ENCODE assay signal across 17 cellular contexts in the genomic region with DNA sequence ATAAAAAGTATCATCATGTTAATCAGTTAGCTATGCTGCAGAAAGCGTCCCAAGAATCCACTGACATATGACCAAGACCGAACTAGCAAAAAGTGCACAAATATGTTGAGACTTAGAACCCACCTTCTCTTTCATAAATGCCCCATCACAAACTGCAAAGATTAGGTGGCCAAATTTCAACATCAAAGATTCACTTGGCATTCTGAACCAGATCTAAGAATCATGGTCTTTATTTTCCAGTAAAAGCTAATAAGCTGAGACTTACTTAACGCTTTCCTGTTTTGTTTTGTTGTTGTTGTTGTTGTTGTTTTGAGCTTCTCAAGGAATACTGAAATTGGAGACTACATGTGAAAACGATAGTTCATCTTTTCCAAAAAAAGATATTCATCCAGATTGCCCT.
"Had no signal": no experiment of that assay in that cellular context is flagged by ENCODE, and none has a peak within 500 bp of the region (broad histone marks: within the 10 kb centered on the region; RNA-seq: fewer than 3 reads in every experiment).

No MANE protein-coding gene starts in this region.

- DNase-seq: activated CD4-positive, alpha-beta memory T cell treated with anti-CD3 and anti-CD28 coated beads, Interleukin-2, amount 10 ng/mL, durations not matched to agents 7 days and 5 days; activated effector memory CD4-positive, alpha-beta T cell treated with anti-CD3 and anti-CD28 coated beads, Interleukin-2, amount 50 U/mL, for 16 hours; activated T-cell treated with anti-CD3 and anti-CD28 coated beads, Interleukin-2, amount 50 U/mL, for 24 hours; central memory CD4-positive, alpha-beta T cell; effector memory CD4-positive, alpha-beta T cell; foreskin keratinocyte; left colon; natural killer cell; SK-N-SH; stimulated activated CD4-positive, alpha-beta T cell treated with anti-CD3 and anti-CD28 coated beads, Interleukin-2, amount 100 ng/mL, for 48 hours; T-cell; T1000; upper lobe of left lung had no signal

- H3K4me1 ChIP-seq: foreskin keratinocyte had no signal

- H3K4me3 ChIP-seq: lung, upper lobe of left lung had no signal

- H3K9me3 ChIP-seq: neutrophil, SK-N-SH, upper lobe of left lung had no signal

- H3K4me1 Mint-ChIP-seq: activated CD4-positive, alpha-beta memory T cell treated with anti-CD3 and anti-CD28 coated beads, Interleukin-2, amount 10 ng/mL, durations not matched to agents 7 days and 5 days had no signal

- H3K36me3 ChIP-seq: neutrophil, upper lobe of left lung had no signal

- H3K9me3 Mint-ChIP-seq: activated CD4-positive, alpha-beta memory T cell treated with anti-CD3 and anti-CD28 coated beads, Interleukin-2, amount 10 ng/mL, durations not matched to agents 7 days and 5 days; activated naive CD4-positive, alpha-beta T cell treated with anti-CD3 and anti-CD28 coated beads, Interleukin-2, amount 50 U/mL, for 24 hours; activated T-cell treated with anti-CD3 and anti-CD28 coated beads, Interleukin-2, amount 50 U/mL, for 24 hours; natural killer cell; stimulated activated memory B cell treated with anti-CD40 and anti-IgM and Interleukin-4, amounts not matched to agents 10 μg/mL and 1 μg/mL and 100 μg/mL, for 72 hours; T-cell had no signal

- H3K36me3 Mint-ChIP-seq: natural killer cell; stimulated activated memory B cell treated with anti-CD40 and anti-IgM and Interleukin-4, amounts not matched to agents 10 μg/mL and 1 μg/mL and 100 μg/mL, for 72 hours; T-cell had no signal

- H3K4me2 ChIP-seq: SK-N-SH had no signal

- H3K9ac ChIP-seq: SK-N-SH had no signal

- H3K27me3 Mint-ChIP-seq: activated CD4-positive, alpha-beta memory T cell treated with anti-CD3 and anti-CD28 coated beads, Interleukin-2, amount 10 ng/mL, durations not matched to agents 7 days and 5 days; activated naive CD4-positive, alpha-beta T cell treated with anti-CD3 and anti-CD28 coated beads, Interleukin-2, amount 50 U/mL, for 24 hours; activated T-cell treated with anti-CD3 and anti-CD28 coated beads, Interleukin-2, amount 50 U/mL, for 24 hours; stimulated activated memory B cell treated with anti-CD40 and anti-IgM and Interleukin-4, amounts not matched to agents 10 μg/mL and 1 μg/mL and 100 μg/mL, for 72 hours; T-cell had no signal

- ATAC-seq: left colon; natural killer cell; stimulated activated memory B cell treated with anti-CD40 and anti-IgM and Interleukin-4, amounts not matched to agents 10 μg/mL and 1 μg/mL and 100 μg/mL, for 72 hours; T-cell had no signal

- H3K27ac Mint-ChIP-seq: activated CD4-positive, alpha-beta memory T cell treated with anti-CD3 and anti-CD28 coated beads, Interleukin-2, amount 10 ng/mL, durations not matched to agents 7 days and 5 days; activated naive CD4-positive, alpha-beta T cell treated with anti-CD3 and anti-CD28 coated beads, Interleukin-2, amount 50 U/mL, for 24 hours; activated T-cell treated with anti-CD3 and anti-CD28 coated beads, Interleukin-2, amount 50 U/mL, for 24 hours; natural killer cell; stimulated activated memory B cell treated with anti-CD40 and anti-IgM and Interleukin-4, amounts not matched to agents 10 μg/mL and 1 μg/mL and 100 μg/mL, for 72 hours; T-cell had no signal

- H3K27ac ChIP-seq: foreskin keratinocyte, neutrophil, upper lobe of left lung had no signal

- H3K4me3 Mint-ChIP-seq: activated CD4-positive, alpha-beta memory T cell treated with anti-CD3 and anti-CD28 coated beads, Interleukin-2, amount 10 ng/mL, durations not matched to agents 7 days and 5 days; activated naive CD4-positive, alpha-beta T cell treated with anti-CD3 and anti-CD28 coated beads, Interleukin-2, amount 50 U/mL, for 24 hours; activated T-cell treated with anti-CD3 and anti-CD28 coated beads, Interleukin-2, amount 50 U/mL, for 24 hours; natural killer cell; stimulated activated memory B cell treated with anti-CD40 and anti-IgM and Interleukin-4, amounts not matched to agents 10 μg/mL and 1 μg/mL and 100 μg/mL, for 72 hours; T-cell had no signal

- H3K27me3 ChIP-seq: foreskin keratinocyte, neutrophil, upper lobe of left lung had no signal
